ENCODE assay signal across 17 cellular contexts in the genomic region with DNA sequence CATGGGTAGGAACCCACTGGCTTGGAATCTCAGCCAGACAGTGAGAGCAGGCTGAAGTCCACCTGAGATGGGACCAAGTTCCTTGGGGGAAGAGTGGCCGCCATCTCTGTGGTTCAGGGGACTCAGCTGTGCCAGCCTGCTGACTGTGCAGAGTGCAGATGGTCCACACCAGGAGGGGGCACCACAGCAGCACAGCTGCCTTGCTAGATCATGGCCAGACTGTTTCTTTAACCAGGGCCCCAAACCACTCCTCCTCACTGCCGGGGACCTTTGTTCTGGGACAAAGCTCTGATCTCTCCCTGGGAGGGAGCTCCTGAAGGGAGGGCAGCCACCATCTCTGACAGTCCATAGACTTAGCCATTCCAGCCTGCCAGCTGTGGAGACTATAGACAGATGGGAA.
"Had no signal": no experiment of that assay in that cellular context is flagged by ENCODE, and none has a peak within 500 bp of the region (broad histone marks: within the 10 kb centered on the region; RNA-seq: fewer than 3 reads in every experiment).

No MANE protein-coding gene starts in this region.

- DNase-seq: activated CD4-positive, alpha-beta T cell treated with anti-CD3 and anti-CD28 coated beads for 4 hours; activated CD8-positive, alpha-beta T cell treated with anti-CD3 and anti-CD28 coated beads for 36 hours; activated effector memory CD4-positive, alpha-beta T cell treated with Interleukin-2 at 50 U/mL for 16 hours; activated naive CD4-positive, alpha-beta T cell treated with anti-CD3 and anti-CD28 coated beads, Interleukin-2, amount 50 U/mL, for 16 hours; activated T-cell treated with anti-CD3 and anti-CD28 coated beads, Interleukin-2, amount 50 U/mL, for 4 hours; effector memory CD8-positive, alpha-beta T cell; gastrocnemius medialis; heart right ventricle; mesenchymal stem cell; occipital lobe; stimulated activated CD4-positive, alpha-beta T cell treated with anti-CD3 and anti-CD28 coated beads, Interleukin-4, amount 100 ng/mL, for 4 hours; stimulated activated CD8-positive, alpha-beta memory T cell treated with anti-CD3 and anti-CD28 coated beads, Interleukin-4, amount 100 ng/mL, for 48 hours had no signal

- H3K27ac Mint-ChIP-seq: activated CD8-positive, alpha-beta T cell treated with anti-CD3 and anti-CD28 coated beads for 36 hours; dendritic cell treated with granulocyte-macrophage colony-stimulating factor and Interleukin-4, amounts not matched to agents 40 ng/mL and 50 ng/mL, for 4 days; effector memory CD8-positive, alpha-beta T cell; natural killer cell treated with Interleukin-12 subunit alpha and Interleukin-12 subunit beta and Interleukin-15 and Interleukin-18, amount 100 ng/mL, for 72 hours; stimulated activated naive CD8-positive, alpha-beta T cell treated with anti-CD3 and anti-CD28 coated beads, Interleukin-15, Interleukin-2, amounts not matched to agents 100 ng/mL and 50 ng/mL, for 24 hours; T-helper 1 cell treated with Interleukin-12 subunit alpha and Interleukin-12 subunit beta and Interleukin-4 antibody, amounts not matched to agents 30 μg/mL and 1 μg/mL, for 36 hours had no signal

- ATAC-seq: activated CD8-positive, alpha-beta T cell treated with anti-CD3 and anti-CD28 coated beads for 36 hours; activated T-cell treated with anti-CD3 and anti-CD28 coated beads, Interleukin-2, amount 50 U/mL, for 4 hours; effector memory CD8-positive, alpha-beta T cell; gastrocnemius medialis; heart right ventricle; natural killer cell treated with Interleukin-12 subunit alpha and Interleukin-12 subunit beta and Interleukin-15 and Interleukin-18, amount 100 ng/mL, for 72 hours; right cardiac atrium had no signal

- H3K4me3 Mint-ChIP-seq: activated CD8-positive, alpha-beta T cell treated with anti-CD3 and anti-CD28 coated beads for 36 hours; activated T-cell treated with anti-CD3 and anti-CD28 coated beads, Interleukin-2, amount 50 U/mL, for 4 hours; dendritic cell treated with granulocyte-macrophage colony-stimulating factor and Interleukin-4, amounts not matched to agents 40 ng/mL and 50 ng/mL, for 4 days; effector memory CD8-positive, alpha-beta T cell; natural killer cell treated with Interleukin-12 subunit alpha and Interleukin-12 subunit beta and Interleukin-15 and Interleukin-18, amount 100 ng/mL, for 72 hours; stimulated activated naive CD8-positive, alpha-beta T cell treated with anti-CD3 and anti-CD28 coated beads, Interleukin-15, Interleukin-2, amounts not matched to agents 100 ng/mL and 50 ng/mL, for 24 hours; T-helper 1 cell treated with Interleukin-12 subunit alpha and Interleukin-12 subunit beta and Interleukin-4 antibody, amounts not matched to agents 30 μg/mL and 1 μg/mL, for 36 hours had no signal

- H3K27me3 Mint-ChIP-seq: activated CD8-positive, alpha-beta T cell treated with anti-CD3 and anti-CD28 coated beads for 36 hours; dendritic cell treated with granulocyte-macrophage colony-stimulating factor and Interleukin-4, amounts not matched to agents 40 ng/mL and 50 ng/mL, for 4 days; effector memory CD8-positive, alpha-beta T cell; natural killer cell treated with Interleukin-12 subunit alpha and Interleukin-12 subunit beta and Interleukin-15 and Interleukin-18, amount 100 ng/mL, for 72 hours; stimulated activated naive CD8-positive, alpha-beta T cell treated with anti-CD3 and anti-CD28 coated beads, Interleukin-15, Interleukin-2, amounts not matched to agents 100 ng/mL and 50 ng/mL, for 24 hours had no signal
